In genomic region chr1:65002508-65003315, GRCh38 we compare ENCODE assay signal across 8 cellular contexts. TPM values are rescaled to one million over a fixed set of nuclear protein-coding genes. Genes with fewer than 3 reads are reported as not detected.
DNase-seq lines count a peak whose midpoint lies in the region; ATAC-seq and TF ChIP-seq lines count a peak whose summit lies in the region.

No MANE protein-coding gene starts in this region.

- H3K4me1 ChIP-seq in mononuclear cell (ENCODE audit: insufficient read depth, low read length): peaks cover 18% of the 10 kb centered on the region

- H3K27ac ChIP-seq in epithelial cell of prostate: peak overlapping the region; percentile 77

- POLR2A ChIA-PET in GM10248 (lab: Yijun Ruan, JAX): interaction anchor here (0.6 kb wide), 2 partner anchors 37 to 1921 kb away, joined by 3 to 5 read pairs; partner anchors contain the start of gene JAK1

- no peaks in the 10 kb centered on the region for H3K27me3 ChIP-seq in mononuclear cell (ENCODE audit: insufficient read depth, low read length)

- CTCF ChIA-PET in GM10248 (lab: Yijun Ruan, JAX): interaction anchor here (1.2 to 3.3 kb wide), 3 partner anchors 19 to 178 kb away, joined by 3 to 12 read pairs (median 3); no protein-coding TSS in a partner anchor

- no peaks in the 10 kb centered on the region for H3K9me3 ChIP-seq in mononuclear cell (ENCODE audit: low read depth, low read length)

- TF ChIP-seq CTCF in GM10248 (IDR thresholded peaks at IDR 0.05; ENCODE audit: control extremely low read depth, extremely low read depth, low read depth, missing control alignments): no peak

- ATAC-seq in HG02610 (IDR thresholded peaks at IDR 0.05; ENCODE audit: unreplicated experiment): peak; percentile 87

- DNase-seq in GM10248 (ENCODE audit: extremely low spot score) (peak; percentile 66), NCI-H226 (peak; percentile 63), activated T-cell treated with anti-CD3 and anti-CD28 coated beads for 4 hours (peak; percentile 46), epithelial cell of prostate (ENCODE audit: low read depth, low spot score) (no peak), NCI-H2107 treated with DMSO at 0.1 percent for 48 hours (lab: John Stamatoyannopoulos, UW; ENCODE audit: unreplicated experiment) (no peak)
- DNase-seq in stimulated activated CD8-positive, alpha-beta memory T cell treated with anti-CD3 and anti-CD28 coated beads, Interleukin-15, amount 100 ng/mL, for 48 hours (ENCODE audit: low read depth in 2 of 2): peak; percentile 74 to 80

- peak overlapping the region; percentile 55 for H3K4me3 ChIP-seq in mononuclear cell (ENCODE audit: low read length)

RNA-seq across cellular contexts. Expression of gene JAK1, which starts 36.4 kb away (rescaled TPM):
- total RNA-seq in mononuclear cell: 345 TPM

Comparison
In these comparisons a context has a peak if more than half of its experiments do, and no peak if none do; other contexts are left out.
1. DNase-seq: peak in GM10248 (single experiment), NCI-H226 (single experiment), activated T-cell treated with anti-CD3 and anti-CD28 coated beads for 4 hours (single experiment) and stimulated activated CD8-positive, alpha-beta memory T cell treated with anti-CD3 and anti-CD28 coated beads, Interleukin-15, amount 100 ng/mL, for 48 hours (2 of 2); none in epithelial cell of prostate (single experiment) and NCI-H2107 treated with DMSO at 0.1 percent for 48 hours (single experiment).